In the genomic region with DNA sequence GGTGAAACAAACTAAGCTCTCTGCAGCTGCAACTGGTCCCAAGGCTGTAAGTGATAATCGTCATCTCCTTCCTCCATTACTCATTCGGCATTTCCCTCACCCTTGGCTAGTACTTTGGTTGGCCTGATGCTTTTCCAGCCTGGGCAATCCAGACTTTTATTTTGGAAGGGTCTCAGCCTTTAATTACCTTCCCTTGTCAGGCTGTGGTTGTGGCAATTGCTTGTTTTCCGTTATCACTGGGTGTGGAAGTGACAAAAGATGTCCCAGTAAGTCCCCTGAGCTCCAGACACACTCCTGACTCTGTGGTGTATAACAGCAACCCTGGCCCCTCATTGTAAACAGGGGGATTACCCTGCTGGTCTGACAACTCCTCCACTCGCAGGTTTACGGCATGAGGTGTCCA, we compare ENCODE assay signal across 1 cellular context.
TF ChIP-seq lines count a peak whose summit lies in the region.

No MANE protein-coding gene starts in this region.

TF ChIP-seq in IMR-90, 13 proteins besides CTCF, POLR2A, EP300 and RAD21:
- no peak for TF ChIP-seq BHLHE40 (IDR thresholded peaks at IDR 0.05; ENCODE audit: low read depth, low read length)
- no peak for TF ChIP-seq SMC3 (IDR thresholded peaks at IDR 0.05; ENCODE audit: low read depth, low read length)
- TF ChIP-seq NFE2L2 (IDR thresholded peaks at IDR 0.05; ENCODE audit: low read depth, low read length): no peak
- TF ChIP-seq FOS (IDR thresholded peaks at IDR 0.05; ENCODE audit: low read depth, low read length): no peak
- no peak for TF ChIP-seq MAZ (IDR thresholded peaks at IDR 0.05; ENCODE audit: borderline replicate concordance, low read depth, low read length)
- no peak for TF ChIP-seq RFX5 (IDR thresholded peaks at IDR 0.05; ENCODE audit: low read depth, low read length)
- TF ChIP-seq MAFK (IDR thresholded peaks at IDR 0.05; ENCODE audit: low read depth, low read length): no peak
